In genomic region chr3:4817128-4817527, GRCh38 we compare ENCODE assay signal across 26 cellular contexts.
"Had no signal": no experiment of that assay in that cellular context is flagged by ENCODE, and none has a peak within 500 bp of the region (broad histone marks: within the 10 kb centered on the region; RNA-seq: fewer than 3 reads in every experiment).

No MANE protein-coding gene starts in this region.

- H3K27me3 ChIP-seq: breast epithelium, gastroesophageal sphincter, hepatocyte, ovary, sigmoid colon, uterus had no signal

- H3K27me3 Mint-ChIP-seq: activated CD8-positive, alpha-beta memory T cell treated with anti-CD3 and anti-CD28 coated beads, Interleukin-2, amount 10 ng/mL, durations not matched to agents 7 days and 5 days; stimulated activated naive CD8-positive, alpha-beta T cell treated with anti-CD3 and anti-CD28 coated beads, Interleukin-15, amount 100 ng/mL, for 72 hours; type B pancreatic cell had no signal

- H3K79me2 ChIP-seq: hepatocyte had no signal

- H3K36me3 ChIP-seq: breast epithelium, ovary, uterus, WERI-Rb-1 had no signal

- H3K4me3 Mint-ChIP-seq: activated CD8-positive, alpha-beta memory T cell treated with anti-CD3 and anti-CD28 coated beads, Interleukin-2, amount 10 ng/mL, durations not matched to agents 7 days and 5 days; activated CD8-positive, alpha-beta T cell treated with anti-CD3 and anti-CD28 coated beads, Interleukin-2, amount 10 ng/mL, durations not matched to agents 7 days and 5 days; activated naive CD4-positive, alpha-beta T cell treated with anti-CD3 and anti-CD28 coated beads, Interleukin-2, amount 10 ng/mL, durations not matched to agents 7 days and 5 days; stimulated activated naive CD8-positive, alpha-beta T cell treated with anti-CD3 and anti-CD28 coated beads, Interleukin-15, amount 100 ng/mL, for 72 hours; type B pancreatic cell had no signal

- H3K9me3 ChIP-seq: breast epithelium, ovary, sigmoid colon, uterus had no signal

- H3K4me2 ChIP-seq: hepatocyte had no signal

- H3K27ac Mint-ChIP-seq: activated CD8-positive, alpha-beta memory T cell treated with anti-CD3 and anti-CD28 coated beads, Interleukin-2, amount 10 ng/mL, durations not matched to agents 7 days and 5 days; activated CD8-positive, alpha-beta T cell treated with anti-CD3 and anti-CD28 coated beads, Interleukin-2, amount 10 ng/mL, durations not matched to agents 7 days and 5 days; activated naive CD4-positive, alpha-beta T cell treated with anti-CD3 and anti-CD28 coated beads, Interleukin-2, amount 10 ng/mL, durations not matched to agents 7 days and 5 days; progenitor cell of endocrine pancreas; stimulated activated naive CD8-positive, alpha-beta T cell treated with anti-CD3 and anti-CD28 coated beads, Interleukin-15, amount 100 ng/mL, for 72 hours; type B pancreatic cell had no signal

- H3K4me1 ChIP-seq: breast epithelium, uterus had no signal

- H2AFZ ChIP-seq: hepatocyte had no signal

- FAIRE-seq: colon, kidney, small intestine, TTC549 had no signal

- H3K27ac ChIP-seq: breast epithelium, hepatocyte, ovary, sigmoid colon, uterus, WERI-Rb-1 had no signal

- DNase-seq: activated CD8-positive, alpha-beta memory T cell treated with anti-CD3 and anti-CD28 coated beads, Interleukin-2, amount 10 ng/mL, durations not matched to agents 7 days and 5 days; activated CD8-positive, alpha-beta T cell treated with anti-CD3 and anti-CD28 coated beads, Interleukin-2, amount 10 ng/mL, durations not matched to agents 7 days and 5 days; activated gamma-delta T cell; activated naive CD4-positive, alpha-beta T cell treated with anti-CD3 and anti-CD28 coated beads, Interleukin-2, amount 10 ng/mL, durations not matched to agents 7 days and 5 days; dermis blood vessel endothelial cell; effector CD4-positive, alpha-beta T cell; erythroblast; kidney; left colon; mammary epithelial cell; ovary; sigmoid colon; small intestine; stimulated activated naive CD8-positive, alpha-beta T cell treated with anti-CD3 and anti-CD28 coated beads, Interleukin-15, amount 100 ng/mL, for 72 hours; substantia nigra; T-helper 9 cell; uterus; WERI-Rb-1 had no signal

- H3K4me3 ChIP-seq: breast epithelium, gastroesophageal sphincter, hepatocyte, ovary, sigmoid colon, uterus had no signal

- ATAC-seq: activated CD4-positive, CD25-positive, alpha-beta regulatory T cell treated with anti-CD3 and anti-CD28 coated beads, Interleukin-2, amount 50 U/mL, for 24 hours; activated CD8-positive, alpha-beta memory T cell treated with anti-CD3 and anti-CD28 coated beads, Interleukin-2, amount 10 ng/mL, durations not matched to agents 7 days and 5 days; activated CD8-positive, alpha-beta T cell treated with anti-CD3 and anti-CD28 coated beads, Interleukin-2, amount 10 ng/mL, durations not matched to agents 7 days and 5 days; gastroesophageal sphincter; left colon; stimulated activated naive CD8-positive, alpha-beta T cell treated with anti-CD3 and anti-CD28 coated beads, Interleukin-15, amount 100 ng/mL, for 72 hours had no signal
